In the genomic region with DNA sequence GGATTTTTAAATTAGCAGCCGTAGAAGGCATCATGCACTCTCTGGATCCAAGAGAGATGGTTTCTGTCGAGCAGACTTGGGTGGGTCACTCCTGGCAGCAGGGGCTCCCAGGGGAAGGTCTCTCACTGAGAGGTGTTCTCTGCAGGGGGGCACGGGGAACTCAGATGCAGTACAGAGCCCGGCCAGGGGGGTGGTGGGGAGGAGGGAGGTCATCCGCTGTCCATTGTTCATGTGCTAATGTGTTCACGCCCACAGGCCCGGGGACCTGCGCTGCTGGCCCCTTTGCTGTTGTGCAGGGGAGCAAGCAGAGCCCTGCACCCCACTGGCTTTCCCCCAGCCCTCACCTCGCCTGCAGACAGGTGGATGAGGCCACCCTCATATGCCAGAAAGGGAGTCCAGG, we compare ENCODE assay signal across 26 cellular contexts. TPM values are rescaled to one million over a fixed set of nuclear protein-coding genes. Genes with fewer than 3 reads are reported as not detected.
DNase-seq lines count a peak whose midpoint lies in the region; ATAC-seq and TF ChIP-seq lines count a peak whose summit lies in the region.
"Had no signal": no experiment of that assay in that cellular context is flagged by ENCODE, and none has a peak within 500 bp of the region (broad histone marks: within the 10 kb centered on the region; RNA-seq: fewer than 3 reads in every experiment).

No MANE protein-coding gene starts in this region.

- no peak for DNase-seq in activated CD4-positive, alpha-beta T cell treated with anti-CD3 and anti-CD28 coated beads, Interleukin-2, amount 10 ng/mL, durations not matched to agents 7 days and 5 days
- DNase-seq in activated CD4-positive, alpha-beta T cell treated with anti-CD3 and anti-CD28 coated beads, Interleukin-2, amount 50 U/mL, for 4 hours = no peak
- DNase-seq in H9 (peak; percentile 65), natural killer cell (no peak), NCI-H1092 treated with DMSO at 0.1 percent for 48 hours (lab: John Stamatoyannopoulos, UW) (no peak), osteocyte (ENCODE audit: extremely low spot score, unreplicated experiment) (no peak), ascending aorta (ENCODE audit: low spot score in 2 of 2) (no peak)
- DNase-seq in central memory CD8-positive, alpha-beta T cell (ENCODE audit: low spot score in 2 of 2) = no peak
- DNase-seq: brain microvascular endothelial cell; colonic mucosa; DND-41; esophagus squamous epithelium; NCI-H1105; NCI-H446 treated with DMSO at 0.1 percent for 48 hours; stimulated activated CD4-positive, alpha-beta T cell treated with anti-CD3 and anti-CD28 coated beads, Interleukin-12 subunit alpha, Interleukin-12 subunit beta, amount 100 ng/mL, for 4 hours; stimulated activated CD4-positive, alpha-beta T cell treated with anti-CD3 and anti-CD28 coated beads, Interleukin-4, amount 100 ng/mL, for 4 hours; stomach; T-helper 9 cell; trophoblast cell had no signal

- no peak overlapping the region for H2AFZ ChIP-seq in H9 (ENCODE audit: low read length)

- CTCF ChIA-PET in activated CD4-positive, alpha-beta T cell treated with anti-CD3 and anti-CD28 coated beads, Interleukin-2, amount 10 ng/mL, durations not matched to agents 7 days and 5 days (lab: Charles Lee) = interaction anchor here (1.5 to 3.0 kb wide), 3 partner anchors 9 to 278 kb away, joined by 3 to 15 read pairs (median 5); no protein-coding TSS in a partner anchor

- no peaks in the 10 kb centered on the region for H3K9me3 ChIP-seq in H9 (ENCODE audit: control insufficient read depth, low read depth, low read length)
- no peaks in the 10 kb centered on the region for H3K9me3 ChIP-seq in ascending aorta
- H3K9me3 ChIP-seq: colonic mucosa, esophagus squamous epithelium, gastroesophageal sphincter, ovary, right atrium auricular region, stomach had no signal

- H3K56ac ChIP-seq in H9 (ENCODE audit: insufficient read length, low read depth, low read length) = no peak overlapping the region

- no peak overlapping the region for H3K23ac ChIP-seq in H9 (ENCODE audit: insufficient read length, low read depth, low read length)

- no peak overlapping the region for H3K18ac ChIP-seq in H9 (ENCODE audit: insufficient read length, low read depth, low read length)

- H3K79me2 ChIP-seq in H9 (ENCODE audit: insufficient read depth, low read length) = no peaks in the 10 kb centered on the region

- H3K27ac ChIP-seq in H9 (ENCODE audit: insufficient read length, low read depth, low read length) (no peak overlapping the region), ascending aorta (no peak overlapping the region)
- H3K27ac ChIP-seq: brain microvascular endothelial cell, colonic mucosa, esophagus squamous epithelium, gastroesophageal sphincter, ovary, right atrium auricular region, stomach had no signal

- no peak overlapping the region for H3K4me3 Mint-ChIP-seq in activated CD4-positive, alpha-beta T cell treated with anti-CD3 and anti-CD28 coated beads, Interleukin-2, amount 10 ng/mL, durations not matched to agents 7 days and 5 days
- H3K4me3 Mint-ChIP-seq in H9 (no peak overlapping the region), natural killer cell (peak overlapping the region; percentile 83), osteocyte (ENCODE audit: unreplicated experiment) (no peak overlapping the region)
- no peak overlapping the region for H3K4me3 Mint-ChIP-seq in central memory CD8-positive, alpha-beta T cell
- H3K4me3 Mint-ChIP-seq: B cell had no signal

- no CpG with 5 or more reads among the region's 9 CpGs for WGBS in H9 (ENCODE audit: extremely low coverage, insufficient read length, low lambda C conversion rate)

- no peak overlapping the region for H2AK5ac ChIP-seq in H9 (ENCODE audit: insufficient read length, low read length)

- H4K5ac ChIP-seq in H9 (ENCODE audit: insufficient read length, low read depth, low read length) = no peak overlapping the region

- H3K4me1 ChIP-seq in H9 (ENCODE audit: insufficient read depth, low read length) = no peaks in the 10 kb centered on the region
- no peaks in the 10 kb centered on the region for H3K4me1 ChIP-seq in ascending aorta
- H3K4me1 ChIP-seq: colonic mucosa, esophagus squamous epithelium, gastroesophageal sphincter, right atrium auricular region, stomach had no signal

- no peaks in the 10 kb centered on the region for H4K20me1 ChIP-seq in H9 (ENCODE audit: control insufficient read depth, insufficient read depth, insufficient read length)

- no peak overlapping the region for H3K4ac ChIP-seq in H9 (ENCODE audit: low read depth, low read length)

- no peak overlapping the region for H2BK12ac ChIP-seq in H9 (ENCODE audit: insufficient read length, low read depth, low read length)

- intact Hi-C loops in natural killer cell (cut with micrococcal nuclease) = no loop called here
- intact Hi-C loops in ascending aorta (cut with DNase I) = no loop called here

- POLR2A ChIA-PET in activated CD4-positive, alpha-beta T cell treated with anti-CD3 and anti-CD28 coated beads, Interleukin-2, amount 10 ng/mL, durations not matched to agents 7 days and 5 days (lab: Charles Lee) = no interaction called here

- H2BK120ac ChIP-seq in H9 (ENCODE audit: low read depth, low read length, poor library complexity, severe bottlenecking) = no peak overlapping the region

- no peak overlapping the region for H2BK20ac ChIP-seq in H9 (ENCODE audit: low read depth, low read length, poor library complexity, severe bottlenecking)

- H2BK5ac ChIP-seq in H9 (ENCODE audit: insufficient read length, low read length) = no peak overlapping the region

- no peak for ATAC-seq in central memory CD8-positive, alpha-beta T cell (replicated peaks; ENCODE audit: extremely low read depth, poor library complexity, severe bottlenecking)
- ATAC-seq in natural killer cell = no peak
- ATAC-seq: gastroesophageal sphincter had no signal

- H3K4me2 ChIP-seq in H9 (ENCODE audit: insufficient read depth, insufficient read length, low read length) = no peak overlapping the region

- H3T11ph ChIP-seq in H9 (ENCODE audit: low read length) = no peak overlapping the region

- no peak overlapping the region for H4K8ac ChIP-seq in H9 (replicated peaks; ENCODE audit: insufficient read length, low read depth, low read length)

- no peaks in the 10 kb centered on the region for H3K9me3 Mint-ChIP-seq in activated CD4-positive, alpha-beta T cell treated with anti-CD3 and anti-CD28 coated beads, Interleukin-2, amount 10 ng/mL, durations not matched to agents 7 days and 5 days
- H3K9me3 Mint-ChIP-seq in H9 (no peaks in the 10 kb centered on the region), natural killer cell (no peaks in the 10 kb centered on the region), osteocyte (ENCODE audit: unreplicated experiment) (no peaks in the 10 kb centered on the region)
- H3K9me3 Mint-ChIP-seq in central memory CD8-positive, alpha-beta T cell = no peaks in the 10 kb centered on the region
- H3K9me3 Mint-ChIP-seq: activated T-helper 2 cell treated with anti-CD3 and anti-CD28 coated beads, Interferon-gamma antibody, Interleukin-2, Interleukin-4, amounts not matched to agents 10 μg/mL and 5 μg/mL and 100 μg/mL, durations not matched to agents 14 hours and 24 hours and 36 hours had no signal

- peak overlapping the region; percentile 93 for H3K27ac Mint-ChIP-seq in activated CD4-positive, alpha-beta T cell treated with anti-CD3 and anti-CD28 coated beads, Interleukin-2, amount 10 ng/mL, durations not matched to agents 7 days and 5 days
- H3K27ac Mint-ChIP-seq in H9 = peak overlapping the region in 1 of 3 experiments; percentile 61; a peak in 1 of 7 replicates
- peak overlapping the region; percentile 76 for H3K27ac Mint-ChIP-seq in central memory CD8-positive, alpha-beta T cell (ENCODE audit: low read depth)
- peak overlapping the region; percentile 86 to 95 for H3K27ac Mint-ChIP-seq in natural killer cell
- no peak overlapping the region for H3K27ac Mint-ChIP-seq in osteocyte (ENCODE audit: unreplicated experiment)
- H3K27ac Mint-ChIP-seq: B cell had no signal

- no peaks in the 10 kb centered on the region for H3K36me3 ChIP-seq in ascending aorta
- H3K36me3 ChIP-seq: brain microvascular endothelial cell, colonic mucosa, esophagus squamous epithelium, gastroesophageal sphincter, ovary, right atrium auricular region, stomach had no signal

- H2BK15ac ChIP-seq in H9 (ENCODE audit: low read depth, low read length) = no peak overlapping the region

- H4K91ac ChIP-seq in H9 (ENCODE audit: insufficient read length, low read depth, low read length) = no peak overlapping the region

- H3K79me1 ChIP-seq in H9 (ENCODE audit: insufficient read depth, low read depth, low read length, poor library complexity, severe bottlenecking) = no peaks in the 10 kb centered on the region

- no peaks in the 10 kb centered on the region for H3K23me2 ChIP-seq in H9 (ENCODE audit: insufficient read length, low read depth, low read length, poor library complexity, severe bottlenecking)

- 0 out of 2 replicates have a peak overlapping the region, but pooled peaks have one; percentile 47 for H3K14ac ChIP-seq in H9 (ENCODE audit: insufficient read depth, low read length)

- H3K27me3 ChIP-seq in H9 (ENCODE audit: insufficient read depth, low read length) = no peaks in the 10 kb centered on the region
- H3K27me3 ChIP-seq in ascending aorta = no peaks in the 10 kb centered on the region
- H3K27me3 ChIP-seq: brain microvascular endothelial cell, colonic mucosa, esophagus squamous epithelium, gastroesophageal sphincter, ovary, right atrium auricular region had no signal

- no peaks in the 10 kb centered on the region for H3K27me3 Mint-ChIP-seq in activated CD4-positive, alpha-beta T cell treated with anti-CD3 and anti-CD28 coated beads, Interleukin-2, amount 10 ng/mL, durations not matched to agents 7 days and 5 days
- H3K27me3 Mint-ChIP-seq in H9 (ENCODE audit: low read depth) (peaks cover 8% of the 10 kb centered on the region), natural killer cell (ENCODE audit: low read depth in 2 of 2) (no peaks in the 10 kb centered on the region), osteocyte (ENCODE audit: unreplicated experiment) (peaks cover 3% of the 10 kb centered on the region)
- no peaks in the 10 kb centered on the region for H3K27me3 Mint-ChIP-seq in central memory CD8-positive, alpha-beta T cell
- H3K27me3 Mint-ChIP-seq: B cell had no signal

- no peak overlapping the region for H3K4me3 ChIP-seq in ascending aorta
- H3K4me3 ChIP-seq: colonic mucosa, esophagus squamous epithelium, gastroesophageal sphincter, ovary, right atrium auricular region, stomach had no signal

- no peaks in the 10 kb centered on the region for H3K36me3 Mint-ChIP-seq in activated CD4-positive, alpha-beta T cell treated with anti-CD3 and anti-CD28 coated beads, Interleukin-2, amount 10 ng/mL, durations not matched to agents 7 days and 5 days (ENCODE audit: low read depth)
- no peaks in the 10 kb centered on the region for H3K36me3 Mint-ChIP-seq in H9 (ENCODE audit: insufficient read depth in 1 of 3, low read depth in 3 of 3)
- H3K36me3 Mint-ChIP-seq in central memory CD8-positive, alpha-beta T cell (ENCODE audit: insufficient read depth) = peaks cover 3% of the 10 kb centered on the region
- H3K36me3 Mint-ChIP-seq in natural killer cell = no peaks in the 10 kb centered on the region
- H3K36me3 Mint-ChIP-seq in osteocyte (ENCODE audit: unreplicated experiment) = no peaks in the 10 kb centered on the region

- TF ChIP-seq CTCF in H9 (conservative IDR thresholded peaks at IDR 0.05) (no peak), natural killer cell (IDR thresholded peaks at IDR 0.05) (no peak), osteocyte (IDR thresholded peaks at IDR 0.05) (no peak), ascending aorta (IDR thresholded peaks at IDR 0.05) (no peak)

- H3K9ac ChIP-seq in H9 (ENCODE audit: extremely low read depth, insufficient read length, low read length) = no peak overlapping the region

- peaks cover 17% of the 10 kb centered on the region for H3K4me1 Mint-ChIP-seq in activated CD4-positive, alpha-beta T cell treated with anti-CD3 and anti-CD28 coated beads, Interleukin-2, amount 10 ng/mL, durations not matched to agents 7 days and 5 days
- H3K4me1 Mint-ChIP-seq in H9 (peaks cover 11% of the 10 kb centered on the region in 2 experiments), natural killer cell (peaks cover 30 to 34% of the 10 kb centered on the region in 2 donors), osteocyte (ENCODE audit: unreplicated experiment) (no peaks in the 10 kb centered on the region)
- H3K4me1 Mint-ChIP-seq in central memory CD8-positive, alpha-beta T cell = peaks cover 14% of the 10 kb centered on the region

RNA-seq across cellular contexts. Expression of a gene that starts 12.4 kb away (rescaled TPM):
- total RNA-seq in activated CD4-positive, alpha-beta T cell treated with anti-CD3 and anti-CD28 coated beads, Interleukin-2, amount 10 ng/mL, durations not matched to agents 7 days and 5 days = 100 to 1,000 TPM in 1 of 2 experiments, 10 to 100 TPM in 1; 98.9 to 102 TPM
- total RNA-seq in H9 (2021) (127 and 137 TPM in 2 replicates), natural killer cell (10 to 100 TPM; 48.6 to 56.7 (median 55.9) TPM), osteocyte (54.9 and 60.0 TPM in 2 replicates), ascending aorta (216 TPM)

RNA-seq across cellular contexts. Expression of a gene that starts 33.7 kb away (rescaled TPM):
- not detected for total RNA-seq in activated CD4-positive, alpha-beta T cell treated with anti-CD3 and anti-CD28 coated beads, Interleukin-2, amount 10 ng/mL, durations not matched to agents 7 days and 5 days
- total RNA-seq in H9 (2021) = 0.63 and 0.66 TPM in 2 replicates
- total RNA-seq in natural killer cell = not detected
- total RNA-seq in osteocyte = not detected in 2 replicates
- 586 TPM for total RNA-seq in ascending aorta
- total RNA-seq: B cell, HT-29, myocyte had no signal

RNA-seq across cellular contexts. Expression of a gene that starts 35.1 kb away (rescaled TPM):
- total RNA-seq in activated CD4-positive, alpha-beta T cell treated with anti-CD3 and anti-CD28 coated beads, Interleukin-2, amount 10 ng/mL, durations not matched to agents 7 days and 5 days = not detected
- total RNA-seq in H9 (2021) (6.4 and 8.0 TPM in 2 replicates), natural killer cell (1 to 10 TPM in 1 of 3 donors, under 1 TPM in 2; 0.75 to 1.7 (median 0.78) TPM), osteocyte (9.6 and 10.5 TPM in 2 replicates), ascending aorta (7.1 TPM)

Comparison
In these comparisons a context has a peak if more than half of its experiments do, and no peak if none do; other contexts are left out.
1. RNA of a gene that starts 33.7 kb away (total RNA-seq): 586 TPM in ascending aorta (single experiment); 0.63 to 0.66 TPM in H9, not detected in activated CD4-positive, alpha-beta T cell treated with anti-CD3 and anti-CD28 coated beads, Interleukin-2, amount 10 ng/mL, durations not matched to agents 7 days and 5 days, not detected in natural killer cell and not detected in osteocyte; every median in the first group is over 100 times any median in the second.